8 cellular contexts compared by ENCODE assay signal in the genomic region with DNA sequence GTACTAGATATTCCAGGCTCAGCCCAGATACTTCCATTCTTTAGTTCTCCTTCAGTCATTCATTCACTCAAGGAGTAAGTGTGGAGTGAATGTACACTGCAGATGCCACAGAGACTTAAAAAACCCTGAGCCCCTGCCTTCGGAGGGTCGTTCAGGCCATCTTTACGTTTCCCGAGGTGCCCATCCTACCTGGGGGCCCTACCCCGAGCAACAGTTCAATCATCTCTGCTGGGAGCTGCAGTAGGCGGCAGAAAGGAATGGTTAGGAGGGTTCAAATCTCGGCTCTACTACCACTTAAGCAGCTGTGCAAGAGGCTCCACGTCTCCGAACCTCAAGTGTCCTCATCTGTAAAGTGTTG. TPM values are rescaled to one million over a fixed set of nuclear protein-coding genes. Genes with fewer than 3 reads are reported as not detected.
DNase-seq lines count a peak whose midpoint lies in the region; ATAC-seq, FAIRE-seq and TF ChIP-seq lines count a peak whose summit lies in the region.

No MANE protein-coding gene starts in this region.

- CTCF ChIA-PET in AG04450 (lab: Charles Lee) = interaction anchor here (0.6 to 2.1 kb wide), 4 partner anchors 11 to 418 kb away, joined by 3 to 10 read pairs (median 6); no protein-coding TSS in a partner anchor

- POLR2A ChIA-PET in AG04450 (lab: Yijun Ruan, JAX) = interaction anchor here (0.6 to 1.4 kb wide), 5 partner anchors 8 to 885 kb away, joined by 3 to 7 read pairs (median 5); no protein-coding TSS in a partner anchor

- H3K4me3 Mint-ChIP-seq in central memory CD8-positive, alpha-beta T cell = peak overlapping the region; percentile 84

- H3K27ac Mint-ChIP-seq in central memory CD8-positive, alpha-beta T cell (ENCODE audit: low read depth) = peak overlapping the region; percentile 87

- peaks cover 31% of the 10 kb centered on the region for H3K36me3 ChIP-seq in muscle layer of colon (ENCODE audit: insufficient read depth, low read length)

- peaks cover 19% of the 10 kb centered on the region for H3K36me3 Mint-ChIP-seq in central memory CD8-positive, alpha-beta T cell (ENCODE audit: insufficient read depth)

- peaks cover 17% of the 10 kb centered on the region for H3K4me1 ChIP-seq in muscle layer of colon (ENCODE audit: insufficient read depth, low read length)

- peak overlapping the region; percentile 93 for H3K27ac ChIP-seq in AG04450 (ENCODE audit: low read depth, low read length)
- peak overlapping the region; percentile 88 for H3K27ac ChIP-seq in muscle layer of colon (ENCODE audit: low read depth, low read length)

- peak overlapping the region; percentile 92 for H3K9ac ChIP-seq in muscle layer of colon (ENCODE audit: low read length)

- peaks cover 18% of the 10 kb centered on the region for H3K4me1 Mint-ChIP-seq in central memory CD8-positive, alpha-beta T cell

- no peak for TF ChIP-seq CTCF in AG04450 (IDR thresholded peaks at IDR 0.05; ENCODE audit: low read depth, low read length)

- ATAC-seq in HG03439 (IDR thresholded peaks at IDR 0.05; ENCODE audit: unreplicated experiment) (peak; percentile 5), HG02981 (IDR thresholded peaks at IDR 0.05; ENCODE audit: unreplicated experiment) (no peak)
- no peak for ATAC-seq in central memory CD8-positive, alpha-beta T cell (replicated peaks; ENCODE audit: extremely low read depth, poor library complexity, severe bottlenecking)

- no peak for FAIRE-seq in HTR-8/SVneo (lab: Jason Lieb, UNC)

- peaks cover 2% of the 10 kb centered on the region; the same call in 1 of the 2 replicates for H3K9me3 ChIP-seq in AG04450 (ENCODE audit: control insufficient read depth, insufficient read depth, low read length)
- H3K9me3 ChIP-seq in muscle layer of colon (ENCODE audit: low read length) = no peaks in the 10 kb centered on the region

- DNase-seq in AG04450 (ENCODE audit: low read depth, low spot score) (no peak), GM19238 (ENCODE audit: insufficient read length, low spot score) (no peak), A172 (ENCODE audit: low spot score) (no peak), HTR-8/SVneo (ENCODE audit: insufficient read length, low spot score) (no peak)
- no peak for DNase-seq in central memory CD8-positive, alpha-beta T cell (ENCODE audit: low spot score in 2 of 2)

- H3K4me3 ChIP-seq in AG04450 (ENCODE audit: low read depth, low read length) (peak overlapping the region; percentile 95), muscle layer of colon (ENCODE audit: low read depth in 1 of 2, low read length in 2 of 2) (peak overlapping the region; percentile 73 to 100)

- H3K27me3 Mint-ChIP-seq in central memory CD8-positive, alpha-beta T cell = peaks cover 13% of the 10 kb centered on the region

- H3K9me3 Mint-ChIP-seq in central memory CD8-positive, alpha-beta T cell = no peaks in the 10 kb centered on the region

- H3K27me3 ChIP-seq in AG04450 (ENCODE audit: control insufficient read depth, insufficient read depth, low read length) (peaks cover 9% of the 10 kb centered on the region), muscle layer of colon (ENCODE audit: control insufficient read depth in 1 of 2, insufficient read depth in 2 of 2, low read length in 2 of 2) (no peaks in the 10 kb centered on the region)

RNA-seq across cellular contexts. Expression of a gene that starts 0.6 kb away (rescaled TPM):
- polyA plus RNA-seq in AG04450 (2011; rRNA removed) = 195 and 268 TPM in 2 replicates
- 380 and 487 TPM in 2 replicates for polyA minus RNA-seq in AG04450 (2011; rRNA and poly(A)+ RNA removed)
- total RNA-seq in A172 (2014; rRNA removed; shearing (Covaris generic)) = 234 and 245 TPM in 2 replicates

RNA-seq across cellular contexts. Expression of a gene that starts 27.6 kb away (rescaled TPM):
- 0.10 TPM in 1 of 2 replicates, not detected in the other for polyA plus RNA-seq in AG04450 (2011; rRNA removed)
- polyA minus RNA-seq in AG04450 (2011; rRNA and poly(A)+ RNA removed) = 0.17 and 0.41 TPM in 2 replicates
- not detected in 2 replicates for total RNA-seq in A172 (2014; rRNA removed; shearing (Covaris generic))
